Comparison of ENCODE assay signal across 8 cellular contexts in genomic region chr6:31907158-31907813, GRCh38. TPM values are rescaled to one million over a fixed set of nuclear protein-coding genes. Genes with fewer than 3 reads are reported as not detected.
DNase-seq lines count a peak whose midpoint lies in the region; ATAC-seq and TF ChIP-seq lines count a peak whose summit lies in the region.
"Had no signal": no experiment of that assay in that cellular context is flagged by ENCODE, and none has a peak within 500 bp of the region (broad histone marks: within the 10 kb centered on the region; RNA-seq: fewer than 3 reads in every experiment).

No MANE protein-coding gene starts in this region.

- no peaks in the 10 kb centered on the region for H3K9me3 Mint-ChIP-seq in endodermal cell

- intact Hi-C loops in left lung (cut with DNase I), result no loop called here

- H3K27ac Mint-ChIP-seq in endodermal cell, result no peak overlapping the region

- H3K4me3 Mint-ChIP-seq in endodermal cell, result no peak overlapping the region

- H3K4me1 ChIP-seq in left lung (peaks cover 10 to 34% of the 10 kb centered on the region in 2 donors), endodermal cell (ENCODE audit: control insufficient read depth, insufficient read depth, low read length) (peaks cover 2% of the 10 kb centered on the region)

- peak overlapping the region in 1 of 2 donors; percentile 3 for H3K27ac ChIP-seq in left lung
- H3K27ac ChIP-seq in endodermal cell (ENCODE audit: low read depth, low read length), result no peak overlapping the region
- H3K27ac ChIP-seq: sigmoid colon had no signal

- no peak for TF ChIP-seq CTCF in left lung (IDR thresholded peaks at IDR 0.05)
- TF ChIP-seq CTCF in endodermal cell (conservative IDR thresholded peaks at IDR 0.05), result no peak

- peaks cover 2% of the 10 kb centered on the region for H3K27me3 Mint-ChIP-seq in endodermal cell (ENCODE audit: insufficient read depth)

- H3K9me3 ChIP-seq in left lung (no peaks in the 10 kb centered on the region), endodermal cell (ENCODE audit: control insufficient read depth, low read length) (no peaks in the 10 kb centered on the region)
- H3K9me3 ChIP-seq: sigmoid colon had no signal

- H3K4me3 ChIP-seq in left lung (no peak overlapping the region), endodermal cell (ENCODE audit: low read length) (no peak overlapping the region)
- H3K4me3 ChIP-seq: sigmoid colon had no signal

- H3K9ac ChIP-seq in endodermal cell (ENCODE audit: extremely low read depth, low read length, poor library complexity, severe bottlenecking), result no peak overlapping the region

- H3K27me3 ChIP-seq in left lung (no peaks in the 10 kb centered on the region), endodermal cell (ENCODE audit: control insufficient read depth, insufficient read depth, low read length, poor library complexity, severe bottlenecking) (no peaks in the 10 kb centered on the region)
- H3K27me3 ChIP-seq: sigmoid colon had no signal

- 95 to 100% methylated on average over 3 to 7 of the region's 7 CpGs for WGBS in endodermal cell (ENCODE audit: insufficient coverage in 1 of 2, insufficient read length in 1 of 2), 2 experiments

- H3K4me1 Mint-ChIP-seq in endodermal cell, result peaks cover 20% of the 10 kb centered on the region

- DNase-seq in GM03348 (ENCODE audit: low spot score), result peak; percentile 56
- peak; percentile 79 for DNase-seq in NOMO-1 treated with dmso at 0.1 percent for 144 hours (lab: John Stamatoyannopoulos, UW; ENCODE audit: unreplicated experiment)
- no peak for DNase-seq in left lung
- DNase-seq in GOT3 (lab: John Stamatoyannopoulos, UW), result no peak
- DNase-seq in medulla oblongata (ENCODE audit: extremely low spot score), result no peak
- no peak for DNase-seq in endodermal cell
- DNase-seq: foreskin melanocyte, sigmoid colon had no signal

- H3K36me3 Mint-ChIP-seq in endodermal cell (ENCODE audit: low read depth), result no peaks in the 10 kb centered on the region

- ATAC-seq in left lung, result peak; percentile 80

- H3K36me3 ChIP-seq in left lung (no peaks in the 10 kb centered on the region), endodermal cell (ENCODE audit: control insufficient read depth, insufficient read depth, low read length) (no peaks in the 10 kb centered on the region)
- H3K36me3 ChIP-seq: sigmoid colon had no signal

RNA-seq across cellular contexts. Expression of gene ZBTB12, which starts 5.4 kb away (rescaled TPM):
- total RNA-seq in left lung (1 to 10 TPM; 4.8 to 6.5 TPM), endodermal cell (10 to 100 TPM; 25.4 to 29.9 TPM)
- 41.5 TPM for polyA plus RNA-seq in endodermal cell (2013, experiment 1 of 2)
- 33.0 TPM for polyA plus RNA-seq in endodermal cell (2013, experiment 2 of 2)

RNA-seq across cellular contexts. Expression of gene EHMT2, which starts 9.8 kb away (rescaled TPM):
- total RNA-seq in left lung (10 to 100 TPM; 41.0 to 42.3 TPM), endodermal cell (100 to 1,000 TPM; 113 to 121 TPM)
- 145 TPM for polyA plus RNA-seq in endodermal cell (2013, experiment 1 of 2)
- polyA plus RNA-seq in endodermal cell (2013, experiment 2 of 2), result 130 TPM

RNA-seq across cellular contexts. Expression of gene C2, which starts 20.2 kb away (rescaled TPM):
- total RNA-seq in left lung (100 to 1,000 TPM; 181 to 192 TPM), endodermal cell (1 to 10 TPM in 1 of 2 donors, under 1 TPM in 1; 0.29 to 1.0 TPM)
- 0.89 TPM for polyA plus RNA-seq in endodermal cell (2013, experiment 1 of 2)
- 0.70 TPM for polyA plus RNA-seq in endodermal cell (2013, experiment 2 of 2)

RNA-seq across cellular contexts. Expression of gene SLC44A4, which starts 28.5 kb away (rescaled TPM):
- 10 to 100 TPM; 37.5 to 78.8 TPM for total RNA-seq in left lung
- total RNA-seq in endodermal cell, result 1 to 10 TPM; 1.3 to 3.6 TPM
- 0.68 TPM for polyA plus RNA-seq in endodermal cell (2013, experiment 1 of 2)
- 0.41 TPM for polyA plus RNA-seq in endodermal cell (2013, experiment 2 of 2)

RNA-seq across cellular contexts. Expression of gene CFB, which starts 38.6 kb away (rescaled TPM):
- 100 to 1,000 TPM in 1 of 2 donors, 10 to 100 TPM in 1; 69.1 to 131 TPM for total RNA-seq in left lung
- total RNA-seq in endodermal cell, result under 1 TPM; 0.51 to 0.66 TPM
- 0.57 TPM for polyA plus RNA-seq in endodermal cell (2013, experiment 1 of 2)
- polyA plus RNA-seq in endodermal cell (2013, experiment 2 of 2), result 1.3 TPM

Comparison
In these comparisons a context has a peak if more than half of its experiments do, and no peak if none do; other contexts are left out.
1. DNase-seq: peak in GM03348 (single experiment) and NOMO-1 treated with dmso at 0.1 percent for 144 hours (single experiment); none in left lung (0 of 2), GOT3 (single experiment), medulla oblongata (single experiment) and endodermal cell (single experiment).
2. RNA of gene C2, which starts 20.2 kb away (total RNA-seq): 181 to 192 TPM in left lung; 0.29 to 1.0 TPM in endodermal cell; every median in the first group is over 10 times any median in the second.